ENCODE assay signal across 9 cellular contexts in the genomic region with DNA sequence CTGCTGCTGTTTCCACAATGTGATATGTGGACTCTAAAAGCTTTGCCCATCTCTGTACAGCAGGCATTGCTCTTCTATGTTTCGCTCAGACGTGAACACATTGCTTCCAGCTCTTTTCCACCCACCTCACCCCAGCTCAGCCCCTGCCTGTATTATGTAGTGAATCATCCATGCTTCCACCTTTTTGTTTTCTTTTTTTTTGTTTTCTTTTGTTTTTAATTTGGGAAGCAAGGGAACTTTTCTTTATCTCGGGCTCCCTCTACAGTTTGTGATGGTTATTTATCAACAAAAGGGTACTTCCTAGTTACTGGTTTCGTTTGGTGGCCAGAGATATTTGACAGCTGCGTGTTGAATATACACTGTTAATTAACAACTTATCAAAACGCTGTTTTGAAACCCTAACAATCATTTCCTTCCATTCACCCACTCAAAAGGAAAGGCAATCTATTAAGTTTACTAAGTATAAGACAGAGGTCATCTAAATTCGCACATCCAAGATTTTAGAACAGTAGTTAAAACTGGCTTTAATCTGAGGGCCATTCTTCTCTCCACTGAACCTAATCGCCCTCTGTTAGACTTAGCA.
DNase-seq lines count a peak whose midpoint lies in the region; ATAC-seq and TF ChIP-seq lines count a peak whose summit lies in the region.
"Had no signal": no experiment of that assay in that cellular context is flagged by ENCODE, and none has a peak within 500 bp of the region (broad histone marks: within the 10 kb centered on the region; RNA-seq: fewer than 3 reads in every experiment).

No MANE protein-coding gene starts in this region.

- 18 to 27% (median 22%) methylated on average over 8 of the region's 8 CpGs for WGBS in ovary, 3 donors
- 27% methylated on average over 8 of the region's 8 CpGs for WGBS in suprapubic skin

- H3K36me3 Mint-ChIP-seq in nephron (ENCODE audit: low read depth), result no peaks in the 10 kb centered on the region

- H3K4me1 ChIP-seq in left ventricle myocardium inferior (no peaks in the 10 kb centered on the region), ovary (ENCODE audit: insufficient read depth) (no peaks in the 10 kb centered on the region), suprapubic skin (no peaks in the 10 kb centered on the region)

- TF ChIP-seq POLR2A in ovary (IDR thresholded peaks at IDR 0.05) (no peak), suprapubic skin (IDR thresholded peaks at IDR 0.05) (no peak)

- H3K27me3 ChIP-seq in left ventricle myocardium inferior (ENCODE audit: low read depth) (no peaks in the 10 kb centered on the region), ovary (no peaks in the 10 kb centered on the region), suprapubic skin (no peaks in the 10 kb centered on the region)

- H3K27ac ChIP-seq in left ventricle myocardium inferior (replicated peaks) (no peak overlapping the region), ovary (no peak overlapping the region), suprapubic skin (no peak overlapping the region)

- TF ChIP-seq CTCF in left ventricle myocardium inferior (IDR thresholded peaks at IDR 0.05; ENCODE audit: borderline replicate concordance), result peak; percentile 51
- TF ChIP-seq CTCF in nephron (IDR thresholded peaks at IDR 0.05; ENCODE audit: unreplicated experiment in 3 of 3), result peak; percentile 60 to 68 (median 65)
- peak in 1 of 3 donors; percentile 22 for TF ChIP-seq CTCF in ovary (IDR thresholded peaks at IDR 0.05)
- TF ChIP-seq CTCF in suprapubic skin (IDR thresholded peaks at IDR 0.05), result peak in 1 of 2 donors; percentile 35

- DNase-seq in left ventricle myocardium inferior, result no peak
- DNase-seq in left cardiac atrium, result no peak
- peak; percentile 47 for DNase-seq in NOMO-1 treated with DMSO at 0.1 percent for 48 hours (lab: John Stamatoyannopoulos, UW; ENCODE audit: unreplicated experiment)
- DNase-seq in dermis blood vessel endothelial cell, result peak; percentile 61
- no peak for DNase-seq in ovary
- DNase-seq in suprapubic skin (ENCODE audit: low spot score in 2 of 2), result no peak

- H3K9me3 ChIP-seq in left ventricle myocardium inferior (replicated peaks) (no peaks in the 10 kb centered on the region), ovary (no peaks in the 10 kb centered on the region), suprapubic skin (no peaks in the 10 kb centered on the region)

- peaks cover 25% of the 10 kb centered on the region for H3K4me1 Mint-ChIP-seq in nephron

- intact Hi-C loops in left ventricle myocardium inferior (cut with micrococcal nuclease), result no loop called here
- intact Hi-C loops in left cardiac atrium (cut with DNase I), result loop anchor here in 1 of 2 donors (10.0 kb wide), 1 partner anchor 510 kb away; no protein-coding TSS in a partner anchor
- intact Hi-C loops in ovary (cut with DNase I), result no loop called here

- TF ChIP-seq EP300 in ovary (IDR thresholded peaks at IDR 0.05) (no peak), suprapubic skin (IDR thresholded peaks at IDR 0.05) (no peak)

- H3K27ac Mint-ChIP-seq in nephron, result peak overlapping the region; percentile 4 to 48 (median 30)
- H3K27ac Mint-ChIP-seq: stimulated activated naive CD8-positive, alpha-beta T cell treated with anti-CD3 and anti-CD28 coated beads, Interleukin-15, Interleukin-2, amounts not matched to agents 100 ng/mL and 50 ng/mL, for 24 hours had no signal

- no peaks in the 10 kb centered on the region for H3K36me3 ChIP-seq in left ventricle myocardium inferior
- no peaks in the 10 kb centered on the region for H3K36me3 ChIP-seq in ovary
- H3K36me3 ChIP-seq in suprapubic skin, result no peaks in the 10 kb centered on the region

- peak overlapping the region in 2 of 3 experiments; percentile 2 to 13 for H3K4me3 Mint-ChIP-seq in nephron
- H3K4me3 Mint-ChIP-seq: stimulated activated naive CD8-positive, alpha-beta T cell treated with anti-CD3 and anti-CD28 coated beads, Interleukin-15, Interleukin-2, amounts not matched to agents 100 ng/mL and 50 ng/mL, for 24 hours had no signal

- H3K27me3 Mint-ChIP-seq in nephron (ENCODE audit: low read depth), result no peaks in the 10 kb centered on the region
- H3K27me3 Mint-ChIP-seq: stimulated activated naive CD8-positive, alpha-beta T cell treated with anti-CD3 and anti-CD28 coated beads, Interleukin-15, Interleukin-2, amounts not matched to agents 100 ng/mL and 50 ng/mL, for 24 hours had no signal

- no peaks in the 10 kb centered on the region for H3K9me3 Mint-ChIP-seq in nephron
- H3K9me3 Mint-ChIP-seq: stimulated activated naive CD8-positive, alpha-beta T cell treated with anti-CD3 and anti-CD28 coated beads, Interleukin-15, Interleukin-2, amounts not matched to agents 100 ng/mL and 50 ng/mL, for 24 hours had no signal

- ATAC-seq in left cardiac atrium (no peak), HG02588 (IDR thresholded peaks at IDR 0.05; ENCODE audit: unreplicated experiment) (peak; percentile 64)

- H3K4me3 ChIP-seq in left ventricle myocardium inferior (no peak overlapping the region), ovary (no peak overlapping the region), suprapubic skin (no peak overlapping the region)

Comparison
In these comparisons a context has a peak if more than half of its experiments do, and no peak if none do; other contexts are left out.
1. DNase-seq: peak in NOMO-1 treated with DMSO at 0.1 percent for 48 hours (single experiment) and dermis blood vessel endothelial cell (single experiment); none in left ventricle myocardium inferior (single experiment), left cardiac atrium (single experiment), ovary (0 of 5) and suprapubic skin (0 of 2).